ENCODE assay signal across 29 cellular contexts in genomic region chr16:86026136-86026905, GRCh38.
DNase-seq lines count a peak whose midpoint lies in the region; ATAC-seq and TF ChIP-seq lines count a peak whose summit lies in the region.
"Had no signal": no experiment of that assay in that cellular context is flagged by ENCODE, and none has a peak within 500 bp of the region (broad histone marks: within the 10 kb centered on the region; RNA-seq: fewer than 3 reads in every experiment).

No MANE protein-coding gene starts in this region.

- no peak overlapping the region for H3K4me3 Mint-ChIP-seq in activated naive CD8-positive, alpha-beta T cell treated with anti-CD3 and anti-CD28 coated beads, Interleukin-2, amount 10 ng/mL, durations not matched to agents 7 days and 5 days
- H3K4me3 Mint-ChIP-seq in activated naive CD8-positive, alpha-beta T cell treated with anti-CD3 and anti-CD28 coated beads for 36 hours = no peak overlapping the region
- no peak overlapping the region for H3K4me3 Mint-ChIP-seq in endodermal cell
- H3K4me3 Mint-ChIP-seq in activated T-cell treated with anti-CD3 and anti-CD28 coated beads, Interleukin-2, amount 50 U/mL, for 72 hours = no peak overlapping the region
- H3K4me3 Mint-ChIP-seq: activated naive CD4-positive, alpha-beta T cell treated with anti-CD3 and anti-CD28 coated beads, Interleukin-2, amount 50 U/mL, for 24 hours; activated T-helper 1 cell treated with anti-CD3 and anti-CD28 coated beads, Interleukin-12 subunit alpha, Interleukin-12 subunit beta, Interleukin-2, Interleukin-4 antibody, amounts not matched to agents 30 ng/mL and 10 ng/mL and 1 ng/mL, durations not matched to agents 14 hours and 24 hours and 36 hours; CD8-positive, alpha-beta T cell; GM23338; nephron progenitor cell had no signal

- no peaks in the 10 kb centered on the region for H3K4me1 Mint-ChIP-seq in activated naive CD8-positive, alpha-beta T cell treated with anti-CD3 and anti-CD28 coated beads, Interleukin-2, amount 10 ng/mL, durations not matched to agents 7 days and 5 days
- no peaks in the 10 kb centered on the region for H3K4me1 Mint-ChIP-seq in activated naive CD8-positive, alpha-beta T cell treated with anti-CD3 and anti-CD28 coated beads for 36 hours
- peaks cover 13% of the 10 kb centered on the region for H3K4me1 Mint-ChIP-seq in endodermal cell
- no peaks in the 10 kb centered on the region for H3K4me1 Mint-ChIP-seq in activated T-cell treated with anti-CD3 and anti-CD28 coated beads, Interleukin-2, amount 50 U/mL, for 72 hours (ENCODE audit: low read depth)
- H3K4me1 Mint-ChIP-seq: activated naive CD4-positive, alpha-beta T cell treated with anti-CD3 and anti-CD28 coated beads, Interleukin-2, amount 50 U/mL, for 24 hours; GM23338 had no signal

- peaks cover 2% of the 10 kb centered on the region for H3K36me3 Mint-ChIP-seq in activated naive CD8-positive, alpha-beta T cell treated with anti-CD3 and anti-CD28 coated beads, Interleukin-2, amount 10 ng/mL, durations not matched to agents 7 days and 5 days
- H3K36me3 Mint-ChIP-seq in activated naive CD8-positive, alpha-beta T cell treated with anti-CD3 and anti-CD28 coated beads for 36 hours = peaks cover 3% of the 10 kb centered on the region
- peaks cover 2% of the 10 kb centered on the region for H3K36me3 Mint-ChIP-seq in endodermal cell (ENCODE audit: low read depth)
- H3K36me3 Mint-ChIP-seq in activated T-cell treated with anti-CD3 and anti-CD28 coated beads, Interleukin-2, amount 50 U/mL, for 72 hours (ENCODE audit: insufficient read depth in 2 of 2) = peaks cover 5 to 9% of the 10 kb centered on the region in 2 donors
- H3K36me3 Mint-ChIP-seq: CD8-positive, alpha-beta T cell had no signal

- no peak overlapping the region for H3K9ac ChIP-seq in endodermal cell (ENCODE audit: extremely low read depth, low read length, poor library complexity, severe bottlenecking)

- peaks cover 25% of the 10 kb centered on the region for H3K9me3 ChIP-seq in endodermal cell (ENCODE audit: control insufficient read depth, low read length)
- peaks cover 11% of the 10 kb centered on the region for H3K9me3 ChIP-seq in mucosa of descending colon
- H3K9me3 ChIP-seq in transverse colon = peaks cover 11 to 16% of the 10 kb centered on the region in 2 donors
- H3K9me3 ChIP-seq in tibial nerve = peaks cover 0 to 32% (median 6%) of the 10 kb centered on the region in 4 donors

- no peak for ATAC-seq in activated naive CD8-positive, alpha-beta T cell treated with anti-CD3 and anti-CD28 coated beads, Interleukin-2, amount 10 ng/mL, durations not matched to agents 7 days and 5 days (ENCODE audit: low read depth)
- ATAC-seq in mucosa of descending colon = peak; percentile 79
- no peak for ATAC-seq in activated T-cell treated with anti-CD3 and anti-CD28 coated beads, Interleukin-2, amount 50 U/mL, for 72 hours (replicated peaks in 1 of 2)
- ATAC-seq: CD8-positive, alpha-beta T cell; gastrocnemius medialis; GM23338; left lung; right cardiac atrium had no signal

- TF ChIP-seq POLR2A in transverse colon (IDR thresholded peaks at IDR 0.05) (no peak), tibial nerve (IDR thresholded peaks at IDR 0.05) (no peak)

- H3K4me3 ChIP-seq in endodermal cell (ENCODE audit: low read length) (no peak overlapping the region), mucosa of descending colon (no peak overlapping the region), transverse colon (no peak overlapping the region), tibial nerve (no peak overlapping the region)
- H3K4me3 ChIP-seq: ascending aorta, cardiac muscle cell, gastrocnemius medialis, GM23338, left lung, PC-9, thoracic aorta had no signal

- POLR2A ChIA-PET in activated naive CD8-positive, alpha-beta T cell treated with anti-CD3 and anti-CD28 coated beads, Interleukin-2, amount 10 ng/mL, durations not matched to agents 7 days and 5 days (lab: Charles Lee) = no interaction called here

- H3K27me3 Mint-ChIP-seq in activated naive CD8-positive, alpha-beta T cell treated with anti-CD3 and anti-CD28 coated beads, Interleukin-2, amount 10 ng/mL, durations not matched to agents 7 days and 5 days = peaks cover 7% of the 10 kb centered on the region
- H3K27me3 Mint-ChIP-seq in activated naive CD8-positive, alpha-beta T cell treated with anti-CD3 and anti-CD28 coated beads for 36 hours = peaks cover 10% of the 10 kb centered on the region
- H3K27me3 Mint-ChIP-seq in endodermal cell (ENCODE audit: insufficient read depth) = peaks cover 17% of the 10 kb centered on the region
- H3K27me3 Mint-ChIP-seq in activated T-cell treated with anti-CD3 and anti-CD28 coated beads, Interleukin-2, amount 50 U/mL, for 72 hours (ENCODE audit: low read depth) = peaks cover 29% of the 10 kb centered on the region

- H3K9me3 Mint-ChIP-seq in activated naive CD8-positive, alpha-beta T cell treated with anti-CD3 and anti-CD28 coated beads, Interleukin-2, amount 10 ng/mL, durations not matched to agents 7 days and 5 days = peaks cover 17% of the 10 kb centered on the region
- peaks cover 11% of the 10 kb centered on the region for H3K9me3 Mint-ChIP-seq in activated naive CD8-positive, alpha-beta T cell treated with anti-CD3 and anti-CD28 coated beads for 36 hours
- H3K9me3 Mint-ChIP-seq in endodermal cell = peaks cover 22% of the 10 kb centered on the region
- peaks cover 8 to 9% of the 10 kb centered on the region in 2 donors for H3K9me3 Mint-ChIP-seq in activated T-cell treated with anti-CD3 and anti-CD28 coated beads, Interleukin-2, amount 50 U/mL, for 72 hours

- H3K4me1 ChIP-seq in endodermal cell (ENCODE audit: control insufficient read depth, insufficient read depth, low read length) (no peaks in the 10 kb centered on the region), mucosa of descending colon (ENCODE audit: low read depth) (peaks cover 22% of the 10 kb centered on the region), transverse colon (peaks cover 8 to 25% (median 19%) of the 10 kb centered on the region in 4 donors), tibial nerve (peaks cover 0 to 3% (median 0%) of the 10 kb centered on the region in 4 donors)
- H3K4me1 ChIP-seq: ascending aorta, gastrocnemius medialis, left lung had no signal

- peak; percentile 19 for DNase-seq in activated naive CD8-positive, alpha-beta T cell treated with anti-CD3 and anti-CD28 coated beads, Interleukin-2, amount 10 ng/mL, durations not matched to agents 7 days and 5 days
- DNase-seq in activated naive CD8-positive, alpha-beta T cell treated with anti-CD3 and anti-CD28 coated beads for 36 hours = no peak
- DNase-seq in endodermal cell (peak; percentile 44), mucosa of descending colon (peak in 2 of 3 donors; percentile 40 to 42), transverse colon (peak; percentile 34), tibial nerve (ENCODE audit: low spot score in 2 of 2) (no peak), HuH-7.5 (ENCODE audit: low spot score) (no peak)
- no peak for DNase-seq in activated T-cell treated with anti-CD3 and anti-CD28 coated beads, Interleukin-2, amount 50 U/mL, for 72 hours
- DNase-seq: activated CD4-positive, alpha-beta T cell treated with anti-CD3 and anti-CD28 coated beads, Interleukin-2, amount 50 U/mL, for 4 hours; activated CD4-positive, CD25-positive, alpha-beta regulatory T cell; CD8-positive, alpha-beta T cell; dermis blood vessel endothelial cell; gastrocnemius medialis; NCI-H1092 treated with DMSO at 0.1 percent for 48 hours; NCI-H187 treated with DMSO at 0.1 percent for 48 hours; NCI-H526; nephron progenitor cell; PC-9; right cardiac atrium; SIG-M5; stimulated activated CD4-positive, alpha-beta T cell treated with anti-CD3 and anti-CD28 coated beads, Interleukin-4, amount 100 ng/mL, for 4 hours; stimulated activated naive CD4-positive, alpha-beta T cell had no signal

- H3K36me3 ChIP-seq in endodermal cell (ENCODE audit: control insufficient read depth, insufficient read depth, low read length) (no peaks in the 10 kb centered on the region), mucosa of descending colon (ENCODE audit: low read depth) (no peaks in the 10 kb centered on the region), transverse colon (no peaks in the 10 kb centered on the region), tibial nerve (no peaks in the 10 kb centered on the region)
- H3K36me3 ChIP-seq: ascending aorta, cardiac muscle cell, gastrocnemius medialis, left lung, thoracic aorta had no signal

- H3K27ac ChIP-seq in endodermal cell (ENCODE audit: low read depth, low read length) (no peak overlapping the region), transverse colon (no peak overlapping the region), tibial nerve (no peak overlapping the region)
- H3K27ac ChIP-seq: ascending aorta, cardiac muscle cell, gastrocnemius medialis, left lung, PC-9, thoracic aorta had no signal

- H3K27me3 ChIP-seq in endodermal cell (ENCODE audit: control insufficient read depth, insufficient read depth, low read length, poor library complexity, severe bottlenecking) (no peaks in the 10 kb centered on the region), transverse colon (no peaks in the 10 kb centered on the region), tibial nerve (no peaks in the 10 kb centered on the region)
- H3K27me3 ChIP-seq: ascending aorta, cardiac muscle cell had no signal

- no peak for TF ChIP-seq CTCF in endodermal cell (conservative IDR thresholded peaks at IDR 0.05)
- TF ChIP-seq CTCF in mucosa of descending colon (IDR thresholded peaks at IDR 0.05) = no peak
- no peak for TF ChIP-seq CTCF in transverse colon (IDR thresholded peaks at IDR 0.05)
- TF ChIP-seq CTCF in tibial nerve (IDR thresholded peaks at IDR 0.05) = no peak

- WGBS in endodermal cell (ENCODE audit: insufficient coverage in 1 of 2, insufficient read length in 1 of 2), 2 experiments = 80 to 86% methylated on average over 7 to 15 of the region's 15 CpGs
- WGBS in transverse colon (ENCODE audit: low coverage in 1 of 2), 2 donors = 77 to 86% methylated on average over 6 to 15 of the region's 15 CpGs
- WGBS in tibial nerve, 2 donors = 79 to 85% methylated on average over 15 of the region's 15 CpGs

- intact Hi-C loops in mucosa of descending colon (cut with DNase I, micrococcal nuclease) (no loop called here), transverse colon (cut with DNase I; ENCODE audit: low total_unique reads) (no loop called here)

- H3K27ac Mint-ChIP-seq in activated naive CD8-positive, alpha-beta T cell treated with anti-CD3 and anti-CD28 coated beads, Interleukin-2, amount 10 ng/mL, durations not matched to agents 7 days and 5 days = no peak overlapping the region
- no peak overlapping the region for H3K27ac Mint-ChIP-seq in activated naive CD8-positive, alpha-beta T cell treated with anti-CD3 and anti-CD28 coated beads for 36 hours
- no peak overlapping the region for H3K27ac Mint-ChIP-seq in endodermal cell
- H3K27ac Mint-ChIP-seq in activated T-cell treated with anti-CD3 and anti-CD28 coated beads, Interleukin-2, amount 50 U/mL, for 72 hours = no peak overlapping the region
- H3K27ac Mint-ChIP-seq: activated naive CD4-positive, alpha-beta T cell treated with anti-CD3 and anti-CD28 coated beads, Interleukin-2, amount 50 U/mL, for 24 hours; activated T-helper 1 cell treated with anti-CD3 and anti-CD28 coated beads, Interleukin-12 subunit alpha, Interleukin-12 subunit beta, Interleukin-2, Interleukin-4 antibody, amounts not matched to agents 30 ng/mL and 10 ng/mL and 1 ng/mL, durations not matched to agents 14 hours and 24 hours and 36 hours; CD8-positive, alpha-beta T cell; GM23338; nephron progenitor cell had no signal

- in situ Hi-C loops in transverse colon (cut with MboI; ENCODE audit: low pct_ligation_motif_present in 1 of 4, low pct_unique_long_range_greater_than_20kb in 1 of 4, low sequenced_read_pairs in 3 of 4) = no loop called here

- TF ChIP-seq EP300 in transverse colon (IDR thresholded peaks at IDR 0.05; ENCODE audit: low read depth) (no peak), tibial nerve (IDR thresholded peaks at IDR 0.05) (no peak)

Comparison
In these comparisons a context has a peak if more than half of its experiments do, and no peak if none do; other contexts are left out.
1. DNase-seq: peak in activated naive CD8-positive, alpha-beta T cell treated with anti-CD3 and anti-CD28 coated beads, Interleukin-2, amount 10 ng/mL, durations not matched to agents 7 days and 5 days (single experiment), endodermal cell (single experiment), mucosa of descending colon (2 of 3) and transverse colon (single experiment); none in activated naive CD8-positive, alpha-beta T cell treated with anti-CD3 and anti-CD28 coated beads for 36 hours (single experiment), activated T-cell treated with anti-CD3 and anti-CD28 coated beads, Interleukin-2, amount 50 U/mL, for 72 hours (0 of 2), tibial nerve (0 of 2) and HuH-7.5 (single experiment).